Comparison of ENCODE assay signal across 21 cellular contexts in genomic region chr5:34599471-34600117, GRCh38. TPM values are rescaled to one million over a fixed set of nuclear protein-coding genes. Genes with fewer than 3 reads are reported as not detected.
DNase-seq lines count a peak whose midpoint lies in the region; ATAC-seq, FAIRE-seq and TF ChIP-seq lines count a peak whose summit lies in the region.
"Had no signal": no experiment of that assay in that cellular context is flagged by ENCODE, and none has a peak within 500 bp of the region (broad histone marks: within the 10 kb centered on the region; RNA-seq: fewer than 3 reads in every experiment).

No MANE protein-coding gene starts in this region.

- peak overlapping the region; percentile 46 for H3K9ac ChIP-seq in PC-3 (ENCODE audit: low read length)
- H3K9ac ChIP-seq in endothelial cell of umbilical vein (replicated peaks; ENCODE audit: extremely low read depth, insufficient read depth, low read length), result no peak overlapping the region

- H3K9me3 ChIP-seq in PC-3 (ENCODE audit: low read length), result no peaks in the 10 kb centered on the region
- H3K9me3 ChIP-seq in endothelial cell of umbilical vein (replicated peaks; ENCODE audit: control insufficient read depth, insufficient read depth, low read length), result no peaks in the 10 kb centered on the region
- no peaks in the 10 kb centered on the region for H3K9me3 ChIP-seq in mucosa of descending colon
- H3K9me3 ChIP-seq: suprapubic skin, vagina had no signal

- peaks cover 6% of the 10 kb centered on the region for H3F3A ChIP-seq in PC-3 (ENCODE audit: low read length, unreplicated experiment)

- no peak overlapping the region for H2AFZ ChIP-seq in PC-3 (ENCODE audit: low read length)
- H2AFZ ChIP-seq in endothelial cell of umbilical vein (ENCODE audit: low read depth, low read length), result no peak overlapping the region

- no peaks in the 10 kb centered on the region for H3K79me2 ChIP-seq in PC-3 (ENCODE audit: low read length)
- no peaks in the 10 kb centered on the region for H3K79me2 ChIP-seq in endothelial cell of umbilical vein (ENCODE audit: control insufficient read depth, insufficient read depth, low read length)

- H3K9me2 ChIP-seq in PC-3 (replicated peaks; ENCODE audit: low read length), result no peaks in the 10 kb centered on the region

- H3K27ac ChIP-seq in PC-3 (ENCODE audit: low read length), result peak overlapping the region; percentile 81
- H3K27ac ChIP-seq in endothelial cell of umbilical vein (ENCODE audit: insufficient read depth, low read depth, low read length), result no peak overlapping the region
- H3K27ac ChIP-seq: suprapubic skin had no signal

- no peak for TF ChIP-seq POLR2A in endothelial cell of umbilical vein (IDR thresholded peaks at IDR 0.05; ENCODE audit: low read depth, low read length)

- no peak for TF ChIP-seq CTCF in PC-3 (conservative IDR thresholded peaks at IDR 0.05; ENCODE audit: low read depth, low read length)
- no peak for TF ChIP-seq CTCF in endothelial cell of umbilical vein (IDR thresholded peaks at IDR 0.05; ENCODE audit: extremely low read depth in 1 of 2, insufficient read depth in 1 of 2, low read depth in 1 of 2, low read length in 2 of 2)
- TF ChIP-seq CTCF in mucosa of descending colon (IDR thresholded peaks at IDR 0.05), result no peak

- H3K4me1 ChIP-seq in PC-3 (ENCODE audit: insufficient read depth, low read length) (peaks cover 36% of the 10 kb centered on the region), endothelial cell of umbilical vein (ENCODE audit: control insufficient read depth, extremely low read depth, insufficient read depth, low read length) (peaks cover 25% of the 10 kb centered on the region), mucosa of descending colon (ENCODE audit: low read depth) (no peaks in the 10 kb centered on the region)

- H3K4me2 ChIP-seq in PC-3 (ENCODE audit: low read length) (peak overlapping the region; percentile 37), endothelial cell of umbilical vein (ENCODE audit: insufficient read depth, low read length) (no peak overlapping the region)

- no peaks in the 10 kb centered on the region for H3K9me1 ChIP-seq in endothelial cell of umbilical vein (replicated peaks; ENCODE audit: control insufficient read depth, extremely low read depth, insufficient read depth, low read length)

- dilution Hi-C loops in endothelial cell of umbilical vein (cut with MboI; ENCODE audit: extremely low pct_ligation_motif_present, low sequenced_read_pairs), result no loop called here

- no peak for ATAC-seq in PC-3
- ATAC-seq in mucosa of descending colon, result peak; percentile 85
- ATAC-seq: activated CD4-positive, alpha-beta T cell treated with anti-CD3 and anti-CD28 coated beads for 36 hours; left lobe of liver; stimulated activated effector memory CD8-positive, alpha-beta T cell treated with anti-CD3 and anti-CD28 coated beads, Interleukin-12 subunit alpha, Interleukin-12 subunit beta, amount 100 ng/mL, for 72 hours had no signal

- no TSS peak for BruUV-seq in PC-3 (replicated peaks; lab: Mats Ljungman, UMichigan)
- BruUV-seq in endothelial cell of umbilical vein (replicated peaks; lab: Mats Ljungman, UMichigan), result no TSS peak

- H3K27me3 ChIP-seq in PC-3 (ENCODE audit: low read length) (no peaks in the 10 kb centered on the region), endothelial cell of umbilical vein (ENCODE audit: control insufficient read depth in 2 of 2, insufficient read depth in 2 of 2, low read length in 2 of 2) (no peaks in the 10 kb centered on the region)
- H3K27me3 ChIP-seq: suprapubic skin, vagina had no signal

- no peak overlapping the region for H3K4me3 ChIP-seq in PC-3 (ENCODE audit: low read length)
- no peak overlapping the region for H3K4me3 ChIP-seq in endothelial cell of umbilical vein (replicated peaks in 1 of 3; ENCODE audit: insufficient read depth in 1 of 3, low read depth in 1 of 3, low read length in 3 of 3)
- H3K4me3 ChIP-seq in mucosa of descending colon, result no peak overlapping the region
- H3K4me3 ChIP-seq: skin epidermis, suprapubic skin, vagina had no signal

- intact Hi-C loops in PC-3 (cut with micrococcal nuclease), result no loop called here
- intact Hi-C loops in endothelial cell of umbilical vein (cut with micrococcal nuclease), result no loop called here
- intact Hi-C loops in mucosa of descending colon (cut with DNase I, micrococcal nuclease), result no loop called here

- peak; percentile 21 for FAIRE-seq in endothelial cell of umbilical vein (lab: Jason Lieb, UNC)
- FAIRE-seq: H54 had no signal

- H3K36me3 ChIP-seq in PC-3 (ENCODE audit: low read depth, low read length) (no peaks in the 10 kb centered on the region), endothelial cell of umbilical vein (ENCODE audit: control insufficient read depth in 2 of 2, extremely low read depth in 1 of 2, insufficient read depth in 2 of 2, low read length in 2 of 2) (no peaks in the 10 kb centered on the region), mucosa of descending colon (ENCODE audit: low read depth) (no peaks in the 10 kb centered on the region)
- H3K36me3 ChIP-seq: suprapubic skin, vagina had no signal

- POLR2A ChIA-PET in PC-3 (lab: Charles Lee; ENCODE audit: unreplicated experiment), result no interaction called here
- POLR2A ChIA-PET in endothelial cell of umbilical vein (lab: Charles Lee), result no interaction called here

- DNase-seq in EL, result peak; percentile 20
- peak; percentile 34 for DNase-seq in PC-3
- no peak for DNase-seq in endothelial cell of umbilical vein (ENCODE audit: low read depth, low spot score)
- peak in 1 of 3 donors; percentile 13 for DNase-seq in mucosa of descending colon
- DNase-seq in NOMO-1 treated with dmso at 0.1 percent for 144 hours (lab: John Stamatoyannopoulos, UW; ENCODE audit: unreplicated experiment), result no peak
- no peak for DNase-seq in pons (ENCODE audit: low spot score)
- DNase-seq in activated gamma-delta T cell (lab: John Stamatoyannopoulos, UW), result no peak
- no peak for DNase-seq in middle frontal gyrus (ENCODE audit: extremely low spot score, low spot score)
- DNase-seq: activated CD4-positive, alpha-beta T cell treated with anti-CD3 and anti-CD28 coated beads for 36 hours; activated naive CD4-positive, alpha-beta T cell treated with anti-CD3 and anti-CD28 coated beads, Interleukin-2, amount 50 U/mL, for 16 hours; anterior cingulate cortex; KG1; NCI-H1694 treated with DMSO at 0.1 percent for 48 hours; NCI-H526 treated with DMSO at 0.1 percent for 48 hours; stimulated activated CD4-positive, alpha-beta T cell treated with anti-CD3 and anti-CD28 coated beads, Interleukin-2, amount 100 ng/mL, for 24 hours had no signal

- CTCF ChIA-PET in PC-3 (lab: Charles Lee) (no interaction called here), endothelial cell of umbilical vein (lab: Charles Lee) (interaction anchor here (1.5 to 2.6 kb wide), 2 partner anchors 10 kb away, joined by 3 to 15 read pairs; no protein-coding TSS in a partner anchor)

- H4K20me1 ChIP-seq in PC-3 (ENCODE audit: low read length) (no peaks in the 10 kb centered on the region), endothelial cell of umbilical vein (replicated peaks; ENCODE audit: control insufficient read depth, extremely low read depth, insufficient read depth, low read length) (no peaks in the 10 kb centered on the region)

TF ChIP-seq in endothelial cell of umbilical vein, 7 proteins besides CTCF, POLR2A, EP300 and RAD21:
- TF ChIP-seq MYC (IDR thresholded peaks at IDR 0.05; ENCODE audit: low read depth, low read length) (no peak), FOS (IDR thresholded peaks at IDR 0.05; ENCODE audit: borderline replicate concordance, insufficient read depth, low read length) (no peak), POLR2AphosphoS5 (IDR thresholded peaks at IDR 0.05; ENCODE audit: insufficient read depth, low read depth, low read length) (no peak), EZH2 (IDR thresholded peaks at IDR 0.05; ENCODE audit: borderline replicate concordance, low read depth, low read length, severe bottlenecking) (no peak), GATA2 (IDR thresholded peaks at IDR 0.05; ENCODE audit: insufficient read depth, insufficient read length, low read depth, low read length) (no peak), JUN (IDR thresholded peaks at IDR 0.05; ENCODE audit: borderline replicate concordance, insufficient read depth, insufficient read length, low read depth) (no peak)
- TF ChIP-seq, protein P1, sequence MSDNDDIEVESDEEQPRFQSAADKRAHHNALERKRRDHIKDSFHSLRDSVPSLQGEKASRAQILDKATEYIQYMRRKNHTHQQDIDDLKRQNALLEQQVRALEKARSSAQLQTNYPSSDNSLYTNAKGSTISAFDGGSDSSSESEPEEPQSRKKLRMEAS (IDR thresholded peaks at IDR 0.05; ENCODE audit: insufficient read depth, insufficient read length), result no peak

RNA-seq across cellular contexts. Expression of gene RAI14, which starts 56.5 kb away (rescaled TPM):
- total RNA-seq in PC-3 (2014; rRNA removed) (54.4 and 73.5 TPM in 2 replicates), endothelial cell of umbilical vein (369 and 390 TPM in 2 replicates), mucosa of descending colon (10 to 100 TPM; 14.0 to 41.0 (median 23.4) TPM)
- polyA plus RNA-seq in endothelial cell of umbilical vein, result 113 and 114 TPM in 2 replicates
- 130 and 164 TPM in 2 replicates for polyA plus RNA-seq in endothelial cell of umbilical vein (2011; cell fraction: cytosol; rRNA removed)
- polyA plus RNA-seq in endothelial cell of umbilical vein (2011; cell fraction: nucleus; rRNA removed), result 204 and 223 TPM in 2 replicates
- polyA plus RNA-seq in endothelial cell of umbilical vein (2012), result 239 and 249 TPM in 2 replicates
- 582 and 866 TPM in 2 replicates for polyA minus RNA-seq in endothelial cell of umbilical vein
- polyA minus RNA-seq in endothelial cell of umbilical vein (2011; cell fraction: cytosol; rRNA and poly(A)+ RNA removed), result 2.6 TPM
- 148 and 149 TPM in 2 replicates for polyA minus RNA-seq in endothelial cell of umbilical vein (2011; cell fraction: nucleus; rRNA and poly(A)+ RNA removed)

Comparison
In these comparisons a context has a peak if more than half of its experiments do, and no peak if none do; other contexts are left out.
1. DNase-seq: peak in EL (single experiment) and PC-3 (single experiment); none in endothelial cell of umbilical vein (single experiment), NOMO-1 treated with dmso at 0.1 percent for 144 hours (single experiment), pons (single experiment), activated gamma-delta T cell (single experiment) and middle frontal gyrus (single experiment).